In genomic region chr10:58989486-58990039, GRCh38 we compare ENCODE assay signal across 20 cellular contexts.
DNase-seq lines count a peak whose midpoint lies in the region; ATAC-seq, FAIRE-seq and TF ChIP-seq lines count a peak whose summit lies in the region.
"Had no signal": no experiment of that assay in that cellular context is flagged by ENCODE, and none has a peak within 500 bp of the region (broad histone marks: within the 10 kb centered on the region; RNA-seq: fewer than 3 reads in every experiment).

No MANE protein-coding gene starts in this region.

- TF ChIP-seq CTCF in HepG2 (CRISPR knock-in tag; IDR thresholded peaks at IDR 0.05) (no peak), right lobe of liver (IDR thresholded peaks at IDR 0.05) (no peak), esophagus muscularis mucosa (IDR thresholded peaks at IDR 0.05) (no peak)

- no TSS peak for BruUV-seq in HepG2 (replicated peaks; lab: Mats Ljungman, UMichigan)

- TF ChIP-seq POLR2A in HepG2 (IDR thresholded peaks at IDR 0.05; ENCODE audit: insufficient read depth in 1 of 2, low read depth in 2 of 2, low read length in 2 of 2), result no peak
- TF ChIP-seq POLR2A in right lobe of liver (IDR thresholded peaks at IDR 0.05), result no peak
- no peak for TF ChIP-seq POLR2A in esophagus muscularis mucosa (IDR thresholded peaks at IDR 0.05; ENCODE audit: low read depth)

- H3K4me1 ChIP-seq in HepG2 (ENCODE audit: insufficient read depth, low read length) (peaks cover 81% of the 10 kb centered on the region), right lobe of liver (peaks cover 0 to 20% (median 5%) of the 10 kb centered on the region in 4 donors), esophagus muscularis mucosa (no peaks in the 10 kb centered on the region)

- intact Hi-C loops in HepG2 (cut with micrococcal nuclease; ENCODE audit: unreplicated experiment) (no loop called here), right lobe of liver (cut with DNase I) (no loop called here), esophagus muscularis mucosa (cut with DNase I) (no loop called here)

- no peak overlapping the region for H3K27ac ChIP-seq in HepG2 (ENCODE audit: extremely low read length, insufficient read depth, low read length)
- H3K27ac ChIP-seq in right lobe of liver, result no peak overlapping the region
- H3K27ac ChIP-seq in caudate nucleus (ENCODE audit: low read depth, low read length), result peak overlapping the region; percentile 99
- no peak overlapping the region for H3K27ac ChIP-seq in esophagus muscularis mucosa (replicated peaks in 1 of 4)
- H3K27ac ChIP-seq: 22Rv1; BLaER1 treated with 17β-estradiol and CSF1 and Interleukin-3, amounts not matched to agents 10 nM and 100 nM had no signal

- H3K9me3 ChIP-seq in HepG2 (ENCODE audit: low read length) (peaks cover 11% of the 10 kb centered on the region), right lobe of liver (no peaks in the 10 kb centered on the region), esophagus muscularis mucosa (peaks cover 0 to 13% (median 5%) of the 10 kb centered on the region in 4 donors)

- no peaks in the 10 kb centered on the region for H3K79me2 ChIP-seq in HepG2 (ENCODE audit: insufficient read depth, low read length)

- TF ChIP-seq EP300 in HepG2 (IDR thresholded peaks at IDR 0.05; ENCODE audit: low read depth in 2 of 2, low read length in 2 of 2) (no peak), HepG2 (CRISPR knock-in tag; IDR thresholded peaks at IDR 0.05; ENCODE audit: borderline replicate concordance) (no peak), esophagus muscularis mucosa (IDR thresholded peaks at IDR 0.05) (no peak)

- POLR2A ChIA-PET in HepG2 (lab: Yijun Ruan, JAX), result no interaction called here

- H3K27me3 ChIP-seq in HepG2 (ENCODE audit: control insufficient read depth in 1 of 2, insufficient read depth in 2 of 2, low read length in 2 of 2) (no peaks in the 10 kb centered on the region), right lobe of liver (no peaks in the 10 kb centered on the region), esophagus muscularis mucosa (no peaks in the 10 kb centered on the region)
- H3K27me3 ChIP-seq: BLaER1 treated with 17β-estradiol and CSF1 and Interleukin-3, amounts not matched to agents 10 nM and 100 nM had no signal

- no peak for TF ChIP-seq RAD21 in HepG2 (CRISPR knock-in tag; IDR thresholded peaks at IDR 0.05)

- ATAC-seq in HepG2, result no peak
- ATAC-seq in right lobe of liver, result no peak
- ATAC-seq in HG03097 (IDR thresholded peaks at IDR 0.05; ENCODE audit: low FRiP score, unreplicated experiment), result no peak
- ATAC-seq in HG03280 (IDR thresholded peaks at IDR 0.05; ENCODE audit: unreplicated experiment), result no peak
- ATAC-seq: CD8-positive, alpha-beta T cell had no signal

- in situ Hi-C loops in HepG2 (cut with HindIII; ENCODE audit: extremely low pct_ligation_motif_present, low pct_unique_long_range_greater_than_20kb), result no loop called here

- H3K9ac ChIP-seq in HepG2 (ENCODE audit: insufficient read depth, low read depth, low read length), result no peak overlapping the region
- H3K9ac ChIP-seq: BLaER1 treated with 17β-estradiol and CSF1 and Interleukin-3, amounts not matched to agents 10 nM and 100 nM had no signal

- H2AFZ ChIP-seq in HepG2 (ENCODE audit: low read length), result no peak overlapping the region

- no peak overlapping the region for H3K4me2 ChIP-seq in HepG2 (ENCODE audit: low read depth, low read length)
- H3K4me2 ChIP-seq: BLaER1 treated with 17β-estradiol and CSF1 and Interleukin-3, amounts not matched to agents 10 nM and 100 nM had no signal

- no peaks in the 10 kb centered on the region for H3K36me3 ChIP-seq in HepG2 (replicated peaks in 1 of 2; ENCODE audit: control insufficient read depth in 1 of 2, insufficient read depth in 2 of 2, low read length in 2 of 2)
- no peaks in the 10 kb centered on the region for H3K36me3 ChIP-seq in right lobe of liver
- H3K36me3 ChIP-seq in esophagus muscularis mucosa, result no peaks in the 10 kb centered on the region
- H3K36me3 ChIP-seq: HAP-1 had no signal

- H3K4me3 ChIP-seq in HepG2 (replicated peaks in 1 of 3; ENCODE audit: insufficient read depth in 1 of 3, low read depth in 2 of 3, low read length in 3 of 3) (no peak overlapping the region), right lobe of liver (no peak overlapping the region), esophagus muscularis mucosa (no peak overlapping the region)
- H3K4me3 ChIP-seq: HAP-1 had no signal

- no peaks in the 10 kb centered on the region for H4K20me1 ChIP-seq in HepG2 (ENCODE audit: insufficient read depth, low read length)
- H4K20me1 ChIP-seq: BLaER1 treated with 17β-estradiol and CSF1 and Interleukin-3, amounts not matched to agents 10 nM and 100 nM had no signal

- CTCF ChIA-PET in HepG2 (lab: Yijun Ruan, JAX; ENCODE audit: low intra/inter-chr PET ratio, low total read pairs), result no interaction called here

- DNase-seq in HepG2 (ENCODE audit: low spot score) (no peak), right lobe of liver (no peak), caudate nucleus (lab: John Stamatoyannopoulos, UW) (no peak), esophagus muscularis mucosa (ENCODE audit: extremely low spot score) (peak; percentile 50), NCI-H82 (lab: John Stamatoyannopoulos, UW) (no peak), NCI-H526 treated with DMSO at 0.1 percent for 48 hours (lab: John Stamatoyannopoulos, UW) (no peak)
- DNase-seq: CD8-positive, alpha-beta T cell; DMS 273 treated with DMSO at 0.1 percent for 48 hours; DMS53; DND-41; EL had no signal

- FAIRE-seq in HepG2 (lab: Jason Lieb, UNC), result no peak
- FAIRE-seq: G401.6, GM12891, GM19239, H1 had no signal

- whole genome bisulfite sequencing in HepG2 (ENCODE audit: low lambda C conversion rate), result 89% methylated on average over 2 of the region's 2 CpGs
- WGBS in right lobe of liver (ENCODE audit: insufficient coverage, low coverage, low lambda C conversion rate, missing lambda C conversion rate), result 73% methylated on average over 2 of the region's 2 CpGs
- 91% methylated on average over 2 of the region's 2 CpGs for WGBS in esophagus muscularis mucosa

TF ChIP-seq in HepG2, 621 proteins besides CTCF, POLR2A, EP300 and RAD21:
- TF ChIP-seq ELK4 (CRISPR knock-in tag; IDR thresholded peaks at IDR 0.05; ENCODE audit: borderline replicate concordance) (no peak), SRSF1 (optimal IDR thresholded peaks at IDR 0.05; ENCODE audit: low read depth, low read length) (no peak), ZNF607 (CRISPR knock-in tag; IDR thresholded peaks at IDR 0.05; ENCODE audit: borderline replicate concordance) (no peak), ZNF841 (CRISPR knock-in tag; IDR thresholded peaks at IDR 0.05; ENCODE audit: borderline replicate concordance) (peak; percentile 100), PPARG (CRISPR knock-in tag; conservative IDR thresholded peaks at IDR 0.05) (peak; percentile 80), RXRB (CRISPR knock-in tag; IDR thresholded peaks at IDR 0.05; ENCODE audit: borderline replicate concordance) (peak; percentile 61), ADNP (CRISPR knock-in tag; IDR thresholded peaks at IDR 0.05) (no peak), ZBTB7B (CRISPR knock-in tag; IDR thresholded peaks at IDR 0.05) (peak; percentile 41; the same call in 1 of the 2 replicates), ZBTB49 (CRISPR knock-in tag; IDR thresholded peaks at IDR 0.05; ENCODE audit: borderline replicate concordance) (no peak), TCF7 (IDR thresholded peaks at IDR 0.05; ENCODE audit: low read depth) (no peak), HNF4A (CRISPR knock-in tag; IDR thresholded peaks at IDR 0.05) (peak; percentile 40; the same call in 1 of the 2 replicates), GATAD2A (CRISPR knock-in tag; IDR thresholded peaks at IDR 0.05) (peak; percentile 50; the same call in 1 of the 2 replicates)
